In genomic region chr7:107830410-107830809, GRCh38 we compare ENCODE assay signal across 35 cellular contexts. TPM values are rescaled to one million over a fixed set of nuclear protein-coding genes. Genes with fewer than 3 reads are reported as not detected.
"Had no signal": no experiment of that assay in that cellular context is flagged by ENCODE, and none has a peak within 500 bp of the region (broad histone marks: within the 10 kb centered on the region; RNA-seq: fewer than 3 reads in every experiment).

No MANE protein-coding gene starts in this region.

- H3K27me3 Mint-ChIP-seq: activated naive CD8-positive, alpha-beta T cell treated with anti-CD3 and anti-CD28 coated beads, Interleukin-2, amount 50 U/mL, for 24 hours; T-helper 17 cell had no signal

- H3K4me1 ChIP-seq: adrenal gland, esophagus muscularis mucosa, foreskin keratinocyte, gastrocnemius medialis had no signal

- DNase-seq: activated B cell treated with CpG ODN at 0.5 μM for 24 hours; activated CD4-positive, alpha-beta T cell treated with anti-CD3 and anti-CD28 coated beads for 48 hours; activated CD4-positive, alpha-beta T cell treated with anti-CD3 and anti-CD28 coated beads, Interleukin-2, amount 50 U/mL, for 1 hour; activated CD4-positive, alpha-beta T cell treated with anti-CD3 and anti-CD28 coated beads, Interleukin-2, amount 50 U/mL, for 48 hours; activated CD8-positive, alpha-beta memory T cell treated with anti-CD3 and anti-CD28 coated beads for 24 hours; activated CD8-positive, alpha-beta T cell treated with anti-CD3 and anti-CD28 coated beads for 36 hours; activated effector memory CD4-positive, alpha-beta T cell treated with anti-CD3 and anti-CD28 coated beads, Interleukin-2, amount 50 U/mL, for 16 hours; activated naive CD4-positive, alpha-beta T cell treated with anti-CD3 and anti-CD28 coated beads for 36 hours; activated naive CD8-positive, alpha-beta T cell treated with anti-CD3 and anti-CD28 coated beads for 36 hours; activated naive CD8-positive, alpha-beta T cell treated with anti-CD3 and anti-CD28 coated beads, Interleukin-2, amount 50 U/mL, for 24 hours; activated T-cell treated with anti-CD3 and anti-CD28 coated beads, Interleukin-2, amount 50 U/mL, for 4 hours; adrenal gland; amygdala; aorta; body of pancreas; caudate nucleus; effector CD8-positive, alpha-beta T cell; erythroblast; foreskin keratinocyte; gastrocnemius medialis; glutamatergic neuron; T-helper 1 cell; T-helper 17 cell; T1000; WERI-Rb-1 had no signal

- ATAC-seq: activated CD4-positive, CD25-positive, alpha-beta regulatory T cell treated with anti-CD3 and anti-CD28 coated beads, Interleukin-2, amount 50 U/mL, for 24 hours; activated CD8-positive, alpha-beta T cell treated with anti-CD3 and anti-CD28 coated beads for 36 hours; activated naive CD8-positive, alpha-beta T cell treated with anti-CD3 and anti-CD28 coated beads, Interleukin-2, amount 50 U/mL, for 24 hours; activated T-cell treated with anti-CD3 and anti-CD28 coated beads, Interleukin-2, amount 50 U/mL, for 4 hours; body of pancreas; foreskin keratinocyte; gastrocnemius medialis; T-helper 17 cell had no signal

- H3K27ac ChIP-seq: adrenal gland, body of pancreas, esophagus muscularis mucosa, foreskin keratinocyte, gastrocnemius medialis, WERI-Rb-1 had no signal

- H3K36me3 Mint-ChIP-seq: activated naive CD8-positive, alpha-beta T cell treated with anti-CD3 and anti-CD28 coated beads for 36 hours had no signal

- H3K9me3 ChIP-seq: adrenal gland, body of pancreas, esophagus muscularis mucosa, gastrocnemius medialis had no signal

- H3K27me3 ChIP-seq: body of pancreas, esophagus muscularis mucosa, gastrocnemius medialis had no signal

- H3K4me3 ChIP-seq: adrenal gland, body of pancreas, esophagus muscularis mucosa, gastrocnemius medialis had no signal

- H3K9me3 Mint-ChIP-seq: activated B cell treated with CpG ODN at 0.5 μM for 24 hours; activated CD8-positive, alpha-beta T cell treated with anti-CD3 and anti-CD28 coated beads for 36 hours; activated naive CD4-positive, alpha-beta T cell treated with anti-CD3 and anti-CD28 coated beads for 36 hours; activated naive CD4-positive, alpha-beta T cell treated with anti-CD3 and anti-CD28 coated beads, Interleukin-2, amount 50 U/mL, for 24 hours; activated naive CD8-positive, alpha-beta T cell treated with anti-CD3 and anti-CD28 coated beads, Interleukin-2, amount 50 U/mL, for 24 hours; activated T-cell treated with anti-CD3 and anti-CD28 coated beads, Interleukin-2, amount 50 U/mL, for 4 hours; activated T-helper 1 cell treated with anti-CD3 and anti-CD28 coated beads, Interleukin-12 subunit alpha, Interleukin-12 subunit beta, Interleukin-2, Interleukin-4 antibody, amounts not matched to agents 30 ng/mL and 10 ng/mL and 1 ng/mL, durations not matched to agents 14 hours and 24 hours and 36 hours; activated T-helper 2 cell treated with anti-CD3 and anti-CD28 coated beads, Interferon-gamma antibody, Interleukin-2, Interleukin-4, amounts not matched to agents 10 μg/mL and 5 μg/mL and 100 μg/mL, durations not matched to agents 14 hours and 24 hours and 36 hours; T-helper 2 cell treated with Interferon-gamma antibody and Interleukin-4, amounts not matched to agents 5 μg/mL and 100 μg/mL, for 36 hours had no signal

- FAIRE-seq: colon, endometrium had no signal

- H3K27ac Mint-ChIP-seq: activated B cell treated with CpG ODN at 0.5 μM for 24 hours; activated CD8-positive, alpha-beta T cell treated with anti-CD3 and anti-CD28 coated beads for 36 hours; activated naive CD4-positive, alpha-beta T cell treated with anti-CD3 and anti-CD28 coated beads for 36 hours; activated naive CD8-positive, alpha-beta T cell treated with anti-CD3 and anti-CD28 coated beads for 36 hours; activated naive CD8-positive, alpha-beta T cell treated with anti-CD3 and anti-CD28 coated beads, Interleukin-2, amount 50 U/mL, for 24 hours; activated T-helper 1 cell treated with anti-CD3 and anti-CD28 coated beads, Interleukin-12 subunit alpha, Interleukin-12 subunit beta, Interleukin-2, Interleukin-4 antibody, amounts not matched to agents 30 ng/mL and 10 ng/mL and 1 ng/mL, durations not matched to agents 14 hours and 24 hours and 36 hours; activated T-helper 2 cell treated with anti-CD3 and anti-CD28 coated beads, Interferon-gamma antibody, Interleukin-2, Interleukin-4, amounts not matched to agents 10 μg/mL and 5 μg/mL and 100 μg/mL, durations not matched to agents 14 hours and 24 hours and 36 hours; T-helper 17 cell; T-helper 2 cell treated with Interferon-gamma antibody and Interleukin-4, amounts not matched to agents 5 μg/mL and 100 μg/mL, for 36 hours had no signal

- H3K4me1 Mint-ChIP-seq: activated B cell treated with CpG ODN at 0.5 μM for 24 hours; activated naive CD4-positive, alpha-beta T cell treated with anti-CD3 and anti-CD28 coated beads, Interleukin-2, amount 50 U/mL, for 24 hours; activated naive CD8-positive, alpha-beta T cell treated with anti-CD3 and anti-CD28 coated beads for 36 hours; activated naive CD8-positive, alpha-beta T cell treated with anti-CD3 and anti-CD28 coated beads, Interleukin-2, amount 50 U/mL, for 24 hours; T-helper 17 cell had no signal

- H3K4me3 Mint-ChIP-seq: activated B cell treated with CpG ODN at 0.5 μM for 24 hours; activated CD8-positive, alpha-beta T cell treated with anti-CD3 and anti-CD28 coated beads for 36 hours; activated naive CD4-positive, alpha-beta T cell treated with anti-CD3 and anti-CD28 coated beads for 36 hours; activated naive CD4-positive, alpha-beta T cell treated with anti-CD3 and anti-CD28 coated beads, Interleukin-2, amount 50 U/mL, for 24 hours; activated naive CD8-positive, alpha-beta T cell treated with anti-CD3 and anti-CD28 coated beads for 36 hours; activated naive CD8-positive, alpha-beta T cell treated with anti-CD3 and anti-CD28 coated beads, Interleukin-2, amount 50 U/mL, for 24 hours; activated T-cell treated with anti-CD3 and anti-CD28 coated beads, Interleukin-2, amount 50 U/mL, for 4 hours; activated T-helper 1 cell treated with anti-CD3 and anti-CD28 coated beads, Interleukin-12 subunit alpha, Interleukin-12 subunit beta, Interleukin-2, Interleukin-4 antibody, amounts not matched to agents 30 ng/mL and 10 ng/mL and 1 ng/mL, durations not matched to agents 14 hours and 24 hours and 36 hours; T-helper 17 cell; T-helper 2 cell treated with Interferon-gamma antibody and Interleukin-4, amounts not matched to agents 5 μg/mL and 100 μg/mL, for 36 hours had no signal

- H3K36me3 ChIP-seq: adrenal gland, esophagus muscularis mucosa, gastrocnemius medialis, WERI-Rb-1 had no signal

RNA-seq across cellular contexts. Expression of gene SLC26A3, which starts 27.4 kb away (rescaled TPM):
- total RNA-seq: activated B cell treated with CpG ODN at 0.5 μM for 24 hours; activated CD8-positive, alpha-beta T cell treated with anti-CD3 and anti-CD28 coated beads for 36 hours; activated naive CD4-positive, alpha-beta T cell treated with anti-CD3 and anti-CD28 coated beads for 36 hours; activated naive CD8-positive, alpha-beta T cell treated with anti-CD3 and anti-CD28 coated beads for 36 hours; activated T-helper 1 cell treated with anti-CD3 and anti-CD28 coated beads, Interleukin-12 subunit alpha, Interleukin-12 subunit beta, Interleukin-2, Interleukin-4 antibody, amounts not matched to agents 30 ng/mL and 10 ng/mL and 1 ng/mL, durations not matched to agents 14 hours and 24 hours and 36 hours; activated T-helper 2 cell treated with anti-CD3 and anti-CD28 coated beads, Interferon-gamma antibody, Interleukin-2, Interleukin-4, amounts not matched to agents 10 μg/mL and 5 μg/mL and 100 μg/mL, durations not matched to agents 14 hours and 24 hours and 36 hours; aorta; body of pancreas; chondrocyte; dermis microvascular lymphatic vessel endothelial cell; foreskin keratinocyte; T-helper 17 cell had no signal
- polyA plus RNA-seq: foreskin keratinocyte had no signal
